ENCODE assay signal across 2 cellular contexts in genomic region chr10:131888186-131888604, GRCh38.
TF ChIP-seq lines count a peak whose summit lies in the region.

No MANE protein-coding gene starts in this region.

TF ChIP-seq in K562, 482 proteins besides CTCF, POLR2A, EP300 and RAD21 (continues in another document):
- TF ChIP-seq, protein P1, sequence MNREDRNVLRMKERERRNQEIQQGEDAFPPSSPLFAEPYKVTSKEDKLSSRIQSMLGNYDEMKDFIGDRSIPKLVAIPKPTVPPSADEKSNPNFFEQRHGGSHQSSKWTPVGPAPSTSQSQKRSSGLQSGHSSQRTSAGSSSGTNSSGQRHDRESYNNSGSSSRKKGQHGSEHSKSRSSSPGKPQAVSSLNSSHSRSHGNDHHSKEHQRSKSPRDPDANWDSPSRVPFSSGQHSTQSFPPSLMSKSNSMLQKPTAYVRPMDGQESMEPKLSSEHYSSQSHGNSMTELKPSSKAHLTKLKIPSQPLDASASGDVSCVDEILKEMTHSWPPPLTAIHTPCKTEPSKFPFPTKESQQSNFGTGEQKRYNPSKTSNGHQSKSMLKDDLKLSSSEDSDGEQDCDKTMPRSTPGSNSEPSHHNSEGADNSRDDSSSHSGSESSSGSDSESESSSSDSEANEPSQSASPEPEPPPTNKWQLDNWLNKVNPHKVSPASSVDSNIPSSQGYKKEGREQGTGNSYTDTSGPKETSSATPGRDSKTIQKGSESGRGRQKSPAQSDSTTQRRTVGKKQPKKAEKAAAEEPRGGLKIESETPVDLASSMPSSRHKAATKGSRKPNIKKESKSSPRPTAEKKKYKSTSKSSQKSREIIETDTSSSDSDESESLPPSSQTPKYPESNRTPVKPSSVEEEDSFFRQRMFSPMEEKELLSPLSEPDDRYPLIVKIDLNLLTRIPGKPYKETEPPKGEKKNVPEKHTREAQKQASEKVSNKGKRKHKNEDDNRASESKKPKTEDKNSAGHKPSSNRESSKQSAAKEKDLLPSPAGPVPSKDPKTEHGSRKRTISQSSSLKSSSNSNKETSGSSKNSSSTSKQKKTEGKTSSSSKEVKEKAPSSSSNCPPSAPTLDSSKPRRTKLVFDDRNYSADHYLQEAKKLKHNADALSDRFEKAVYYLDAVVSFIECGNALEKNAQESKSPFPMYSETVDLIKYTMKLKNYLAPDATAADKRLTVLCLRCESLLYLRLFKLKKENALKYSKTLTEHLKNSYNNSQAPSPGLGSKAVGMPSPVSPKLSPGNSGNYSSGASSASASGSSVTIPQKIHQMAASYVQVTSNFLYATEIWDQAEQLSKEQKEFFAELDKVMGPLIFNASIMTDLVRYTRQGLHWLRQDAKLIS (CRISPR knock-in tag; IDR thresholded peaks at IDR 0.05), result no peak
- peak in 1 of 3 experiments; percentile 23 for TF ChIP-seq YY1 (IDR thresholded peaks at IDR 0.05; ENCODE audit: borderline replicate concordance in 1 of 3, control insufficient read depth in 1 of 3, extremely low read depth in 1 of 3, insufficient read depth in 3 of 3, insufficient read length in 1 of 3, insufficient replicate concordance in 2 of 3, low read depth in 1 of 3, low read length in 2 of 3)
- TF ChIP-seq, protein P2, sequence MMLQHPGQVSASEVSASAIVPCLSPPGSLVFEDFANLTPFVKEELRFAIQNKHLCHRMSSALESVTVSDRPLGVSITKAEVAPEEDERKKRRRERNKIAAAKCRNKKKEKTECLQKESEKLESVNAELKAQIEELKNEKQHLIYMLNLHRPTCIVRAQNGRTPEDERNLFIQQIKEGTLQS (IDR thresholded peaks at IDR 0.05), result peak; percentile 88
- TF ChIP-seq, protein P2 (CRISPR knock-in tag; conservative IDR thresholded peaks at IDR 0.05), result no peak
- no peak for TF ChIP-seq ZNF280A (IDR thresholded peaks at IDR 0.05; ENCODE audit: low read depth, partially characterized antibody)
- peak; percentile 31; the same call in 1 of the 2 replicates for TF ChIP-seq SMARCA4 (IDR thresholded peaks at IDR 0.05)
- TF ChIP-seq ZFP91 (CRISPR knock-in tag; IDR thresholded peaks at IDR 0.05), result no peak
- TF ChIP-seq, protein P3, sequence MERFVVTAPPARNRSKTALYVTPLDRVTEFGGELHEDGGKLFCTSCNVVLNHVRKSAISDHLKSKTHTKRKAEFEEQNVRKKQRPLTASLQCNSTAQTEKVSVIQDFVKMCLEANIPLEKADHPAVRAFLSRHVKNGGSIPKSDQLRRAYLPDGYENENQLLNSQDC (CRISPR knock-in tag; IDR thresholded peaks at IDR 0.05), result no peak
- TF ChIP-seq PHB2 (IDR thresholded peaks at IDR 0.05; ENCODE audit: low read depth), result no peak
- TF ChIP-seq DMBX1 (CRISPR knock-in tag; IDR thresholded peaks at IDR 0.05; ENCODE audit: borderline replicate concordance), result no peak
- peak; percentile 63; the same call in 1 of the 2 replicates for TF ChIP-seq JUND (IDR thresholded peaks at IDR 0.05; ENCODE audit: borderline replicate concordance, low read depth, low read length)
- TF ChIP-seq JUND (tag; IDR thresholded peaks at IDR 0.05; ENCODE audit: borderline replicate concordance, low read depth, low read length), result peak; percentile 62; the same call in 1 of the 3 replicates

TF ChIP-seq in SK-N-SH, 30 proteins besides CTCF, POLR2A, EP300 and RAD21:
- TF ChIP-seq SMC3 (IDR thresholded peaks at IDR 0.05; ENCODE audit: low read depth, low read length) (no peak), RFX5 (IDR thresholded peaks at IDR 0.05; ENCODE audit: low read length) (no peak), GABPA (IDR thresholded peaks at IDR 0.05; ENCODE audit: low read depth) (no peak), FOXJ3 (CRISPR knock-in tag; IDR thresholded peaks at IDR 0.05) (no peak), FOXM1 (IDR thresholded peaks at IDR 0.05; ENCODE audit: low read depth) (no peak), TCF12 (IDR thresholded peaks at IDR 0.05) (no peak), POLR2AphosphoS5 (IDR thresholded peaks at IDR 0.05; ENCODE audit: low read depth, low read length) (no peak), NRF1 (IDR thresholded peaks at IDR 0.05; ENCODE audit: low read depth, low read length) (no peak), TEAD4 (IDR thresholded peaks at IDR 0.05; ENCODE audit: borderline replicate concordance, insufficient read depth) (no peak), FOSL2 (IDR thresholded peaks at IDR 0.05; ENCODE audit: borderline replicate concordance, low read depth) (no peak), MAX (IDR thresholded peaks at IDR 0.05; ENCODE audit: low read depth) (no peak), YY1 (IDR thresholded peaks at IDR 0.05; ENCODE audit: low read depth) (no peak), PBX3 (IDR thresholded peaks at IDR 0.05) (no peak), MXI1 (IDR thresholded peaks at IDR 0.05; ENCODE audit: low read depth, low read length) (no peak)
- TF ChIP-seq, protein P4, sequence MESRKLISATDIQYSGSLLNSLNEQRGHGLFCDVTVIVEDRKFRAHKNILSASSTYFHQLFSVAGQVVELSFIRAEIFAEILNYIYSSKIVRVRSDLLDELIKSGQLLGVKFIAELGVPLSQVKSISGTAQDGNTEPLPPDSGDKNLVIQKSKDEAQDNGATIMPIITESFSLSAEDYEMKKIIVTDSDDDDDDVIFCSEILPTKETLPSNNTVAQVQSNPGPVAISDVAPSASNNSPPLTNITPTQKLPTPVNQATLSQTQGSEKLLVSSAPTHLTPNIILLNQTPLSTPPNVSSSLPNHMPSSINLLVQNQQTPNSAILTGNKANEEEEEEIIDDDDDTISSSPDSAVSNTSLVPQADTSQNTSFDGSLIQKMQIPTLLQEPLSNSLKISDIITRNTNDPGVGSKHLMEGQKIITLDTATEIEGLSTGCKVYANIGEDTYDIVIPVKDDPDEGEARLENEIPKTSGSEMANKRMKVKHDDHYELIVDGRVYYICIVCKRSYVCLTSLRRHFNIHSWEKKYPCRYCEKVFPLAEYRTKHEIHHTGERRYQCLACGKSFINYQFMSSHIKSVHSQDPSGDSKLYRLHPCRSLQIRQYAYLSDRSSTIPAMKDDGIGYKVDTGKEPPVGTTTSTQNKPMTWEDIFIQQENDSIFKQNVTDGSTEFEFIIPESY (IDR thresholded peaks at IDR 0.05; ENCODE audit: borderline replicate concordance, low read depth), result no peak
- TF ChIP-seq, protein P5, sequence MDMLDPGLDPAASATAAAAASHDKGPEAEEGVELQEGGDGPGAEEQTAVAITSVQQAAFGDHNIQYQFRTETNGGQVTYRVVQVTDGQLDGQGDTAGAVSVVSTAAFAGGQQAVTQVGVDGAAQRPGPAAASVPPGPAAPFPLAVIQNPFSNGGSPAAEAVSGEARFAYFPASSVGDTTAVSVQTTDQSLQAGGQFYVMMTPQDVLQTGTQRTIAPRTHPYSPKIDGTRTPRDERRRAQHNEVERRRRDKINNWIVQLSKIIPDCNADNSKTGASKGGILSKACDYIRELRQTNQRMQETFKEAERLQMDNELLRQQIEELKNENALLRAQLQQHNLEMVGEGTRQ (IDR thresholded peaks at IDR 0.05; ENCODE audit: borderline replicate concordance, low read depth, low read length), result no peak
TF ChIP-seq in SK-N-SH: peak in this region for 0.
